In the genomic region with DNA sequence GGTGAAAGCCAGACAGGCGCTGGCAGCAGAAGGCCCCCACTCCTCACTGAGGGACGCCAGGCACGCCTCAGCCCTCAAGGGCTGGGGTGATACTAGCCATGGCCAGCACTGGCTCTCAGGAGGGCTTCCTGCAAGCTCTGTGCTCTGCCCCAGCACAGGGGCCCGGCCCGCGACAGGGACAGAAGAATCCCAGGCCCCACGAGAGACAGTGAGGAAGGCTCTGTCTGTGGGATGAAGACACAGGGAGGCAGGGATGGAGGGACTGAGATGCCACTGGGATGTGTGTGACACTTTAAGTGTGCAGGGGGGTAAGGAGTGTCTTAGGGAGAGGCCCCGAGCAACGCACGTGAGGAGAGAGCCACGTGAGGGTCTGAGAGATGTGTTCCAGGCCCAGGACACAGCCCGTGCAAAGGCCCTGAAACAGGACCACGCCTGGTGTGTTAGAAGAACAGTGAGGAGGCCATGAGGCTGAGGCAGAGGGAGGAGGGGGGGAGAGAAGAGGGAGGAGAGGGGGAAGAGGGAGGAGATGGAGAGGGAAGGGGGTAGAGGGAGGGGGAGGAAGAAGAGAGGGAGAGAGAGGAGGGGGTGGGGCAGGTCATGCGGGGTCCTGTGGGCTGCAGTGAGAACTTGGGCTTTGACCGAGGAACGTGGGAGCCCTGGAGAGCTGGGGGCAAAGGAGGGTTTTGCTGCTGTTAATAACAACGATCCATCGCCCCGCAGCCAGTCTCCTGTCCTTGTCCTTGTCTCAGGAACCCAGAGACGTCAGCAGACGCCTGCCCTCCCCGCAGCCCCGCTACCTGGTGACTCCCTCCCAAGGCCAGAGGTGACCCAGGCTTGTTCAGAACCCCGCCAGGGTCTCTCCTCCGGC, we compare ENCODE assay signal across 13 cellular contexts. TPM values are rescaled to one million over a fixed set of nuclear protein-coding genes. Genes with fewer than 3 reads are reported as not detected.
DNase-seq lines count a peak whose midpoint lies in the region; ATAC-seq, FAIRE-seq and TF ChIP-seq lines count a peak whose summit lies in the region.
"Had no signal": no experiment of that assay in that cellular context is flagged by ENCODE, and none has a peak within 500 bp of the region (broad histone marks: within the 10 kb centered on the region; RNA-seq: fewer than 3 reads in every experiment).

No MANE protein-coding gene starts in this region.

- H3K4me3 Mint-ChIP-seq in Caco-2 (ENCODE audit: unreplicated experiment): no peak overlapping the region

- DNase-seq in Caco-2: no peak
- no peak for DNase-seq in K562 (ENCODE audit: extremely low read depth in 1 of 4, low spot score in 3 of 4)
- no peak for DNase-seq in foreskin melanocyte
- DNase-seq in RPMI8226: no peak
- DNase-seq in GM20000 (ENCODE audit: low spot score): no peak
- DNase-seq: GOT3, hypothalamus, NCI-H2081, Peyer's patch, retina had no signal

- H3K9me1 ChIP-seq in K562 (ENCODE audit: control insufficient read depth, insufficient read depth, low read length): peaks cover 13% of the 10 kb centered on the region

- CTCF ChIA-PET in Caco-2 (lab: Charles Lee): interaction anchor here (0.6 kb wide), 1 partner anchor 9 kb away, joined by 3 read pairs; no protein-coding TSS in a partner anchor
- CTCF ChIA-PET in K562 (lab: Yijun Ruan, JAX; ENCODE audit: low intra/inter-chr PET ratio): no interaction called here

- H3K9ac ChIP-seq in HUES48 (ENCODE audit: low read depth, low read length): no peak overlapping the region
- no peak overlapping the region; a peak in 1 of 4 replicates for H3K9ac ChIP-seq in K562 (ENCODE audit: insufficient read depth in 1 of 2, low read depth in 2 of 2, low read length in 2 of 2)
- H3K9ac ChIP-seq: BLaER1 had no signal

- no peaks in the 10 kb centered on the region for H3K9me3 ChIP-seq in Caco-2
- H3K9me3 ChIP-seq in HUES48 (ENCODE audit: control insufficient read depth, insufficient read depth, low read length): no peaks in the 10 kb centered on the region
- no peaks in the 10 kb centered on the region for H3K9me3 ChIP-seq in K562 (replicated peaks; ENCODE audit: control insufficient read depth, insufficient read depth, low read depth, low read length)
- H3K9me3 ChIP-seq: BLaER1, Peyer's patch had no signal

- WGBS in K562 (ENCODE audit: insufficient coverage, low coverage, missing lambda C conversion rate): 81% methylated on average over 22 of the region's 25 CpGs

- no peak for TF ChIP-seq RAD21 in K562 (CRISPR knock-in tag; conservative IDR thresholded peaks at IDR 0.05 in 1 of 2, IDR thresholded peaks at IDR 0.05 in 1 of 2)

- H3K4me1 Mint-ChIP-seq in Caco-2 (ENCODE audit: low read depth, unreplicated experiment): no peaks in the 10 kb centered on the region

- H3K36me3 ChIP-seq in Caco-2 (ENCODE audit: control insufficient read depth, insufficient read depth, low read length): peaks cover 6% of the 10 kb centered on the region
- H3K36me3 ChIP-seq in HUES48 (ENCODE audit: control insufficient read depth, insufficient read depth, low read length): peaks cover 86% of the 10 kb centered on the region
- peaks cover 90% of the 10 kb centered on the region for H3K36me3 ChIP-seq in K562 (ENCODE audit: control insufficient read depth, insufficient read depth, low read length)

- POLR2A ChIA-PET in Caco-2 (lab: Charles Lee) (interaction anchor here (0.6 kb wide), 1 partner anchor 23 kb away, joined by 8 read pairs; a partner anchor contains a TSS), K562 (lab: Yijun Ruan, JAX) (interaction anchor here (0.6 to 2.7 kb wide), 6 partner anchors 7 to 21 kb away, joined by 3 to 34 read pairs (median 4); a partner anchor contains a TSS)

- no peak for TF ChIP-seq EP300 in K562 (IDR thresholded peaks at IDR 0.05; ENCODE audit: low read length)

- no peaks in the 10 kb centered on the region for H3K27me3 ChIP-seq in Caco-2 (replicated peaks; ENCODE audit: control insufficient read depth, insufficient read depth, low read length)
- H3K27me3 ChIP-seq in HUES48 (ENCODE audit: control insufficient read depth, insufficient read depth, low read length): no peaks in the 10 kb centered on the region
- H3K27me3 ChIP-seq in K562 (ENCODE audit: control insufficient read depth in 2 of 2, insufficient read depth in 2 of 2, low read length in 2 of 2): no peaks in the 10 kb centered on the region
- H3K27me3 ChIP-seq: BLaER1, Peyer's patch had no signal

- H3K4me2 ChIP-seq in K562 (ENCODE audit: insufficient read depth, low read length): no peak overlapping the region

- FAIRE-seq in K562 (lab: Jason Lieb, UNC): no peak

- TF ChIP-seq CTCF in Caco-2 (IDR thresholded peaks at IDR 0.05; ENCODE audit: insufficient read depth in 1 of 2, low read depth in 1 of 2, low read length in 1 of 2, severe bottlenecking in 1 of 2, unreplicated experiment in 1 of 2) (no peak), K562 (IDR thresholded peaks at IDR 0.05 in 2 of 3, conservative IDR thresholded peaks at IDR 0.05 in 1 of 3; ENCODE audit: insufficient read depth in 2 of 3, low read depth in 1 of 3, low read length in 3 of 3) (no peak), GM20000 (IDR thresholded peaks at IDR 0.05; ENCODE audit: extremely low read depth, missing control alignments) (no peak)

- no peak overlapping the region for H3K4me3 ChIP-seq in Caco-2 (ENCODE audit: low read depth, low read length)
- no peak overlapping the region for H3K4me3 ChIP-seq in HUES48 (ENCODE audit: low read depth, low read length)
- no peak overlapping the region for H3K4me3 ChIP-seq in K562
- H3K4me3 ChIP-seq: BLaER1, Peyer's patch had no signal

- H3K27me3 Mint-ChIP-seq in Caco-2 (ENCODE audit: insufficient read depth, unreplicated experiment): no peaks in the 10 kb centered on the region

- peak overlapping the region; percentile 24 for H3K27ac Mint-ChIP-seq in Caco-2 (ENCODE audit: unreplicated experiment)

- H3K4me1 ChIP-seq in Caco-2: no peaks in the 10 kb centered on the region
- no peaks in the 10 kb centered on the region for H3K4me1 ChIP-seq in HUES48 (ENCODE audit: control insufficient read depth, insufficient read depth, low read length)
- H3K4me1 ChIP-seq in K562 (replicated peaks in 1 of 2; ENCODE audit: control insufficient read depth in 2 of 2, insufficient read depth in 2 of 2, low read length in 2 of 2): peaks cover 7 to 66% of the 10 kb centered on the region in 2 experiments

- H3K27ac ChIP-seq in HUES48 (ENCODE audit: low read depth, low read length) (peak overlapping the region; percentile 61), K562 (ENCODE audit: extremely low read depth, low read depth, low read length) (no peak overlapping the region)
- H3K27ac ChIP-seq: BLaER1, Peyer's patch had no signal

- H4K20me1 ChIP-seq in K562 (replicated peaks; ENCODE audit: control insufficient read depth, insufficient read depth, low read length): peaks cover 49% of the 10 kb centered on the region

- in situ Hi-C loops in K562 (cut with MboI): no loop called here

- peaks cover 98% of the 10 kb centered on the region for H3K36me3 Mint-ChIP-seq in Caco-2 (ENCODE audit: insufficient read depth, unreplicated experiment)

- H3K9me3 Mint-ChIP-seq in Caco-2 (ENCODE audit: unreplicated experiment): no peaks in the 10 kb centered on the region

- peaks cover 51% of the 10 kb centered on the region for H3K79me2 ChIP-seq in K562 (ENCODE audit: control insufficient read depth, insufficient read depth, low read length)

- H2AFZ ChIP-seq in K562 (ENCODE audit: low read depth, low read length): no peak overlapping the region

- BruUV-seq in Caco-2 (replicated peaks; lab: Mats Ljungman, UMichigan): no TSS peak
- BruUV-seq in K562 (replicated peaks; lab: Mats Ljungman, UMichigan): no TSS peak

- peak; percentile 52 for TF ChIP-seq POLR2A in K562 (conservative IDR thresholded peaks at IDR 0.05)

- no peak for ATAC-seq in K562

- intact Hi-C loops in Caco-2 (cut with micrococcal nuclease; ENCODE audit: unreplicated experiment): no loop called here
- intact Hi-C loops in K562 (cut with micrococcal nuclease): no loop called here

RNA-seq across cellular contexts. Expression of a gene that starts 7.2 kb away (rescaled TPM):
- 951 and 1,003 TPM in 2 replicates for total RNA-seq in Caco-2 (2022)
- 84.7 and 180 TPM in 2 replicates for total RNA-seq in K562 (2011; cell fraction: chromatin; rRNA removed; ENCODE audit: low replicate concordance)
- total RNA-seq in K562 (2011; cell fraction: nucleolus; rRNA removed): 420 and 494 TPM in 2 replicates
- total RNA-seq in K562 (2011; cell fraction: nucleoplasm; rRNA removed): 317 and 516 TPM in 2 replicates
- 2,132 and 2,298 TPM in 2 replicates for total RNA-seq in K562 (2014; rRNA removed)
- total RNA-seq in K562 (2014; rRNA removed; fragmentation: Illumina TruSeq; extraction: Trizol): 392 and 590 TPM in 2 replicates
- 1,406 and 1,507 TPM in 2 replicates for total RNA-seq in K562 (2015; rRNA removed; fragmentation: Illumina TruSeq; extraction: Trizol)
- total RNA-seq in K562 (2021): 1,327 and 1,377 TPM in 2 replicates
- 695 and 1,029 TPM in 2 replicates for polyA plus RNA-seq in K562 (2011; rRNA removed)
- polyA plus RNA-seq in K562 (2011; cell fraction: cytosol; rRNA removed): 629 and 993 TPM in 2 replicates
- 639 and 683 TPM in 2 replicates for polyA plus RNA-seq in K562 (2011; cell fraction: nucleus; rRNA removed)
- 2,027 and 2,339 TPM in 2 replicates for polyA plus RNA-seq in K562 (2012)
- polyA plus RNA-seq in K562 (2014; fragmentation: Illumina TruSeq; extraction: Trizol): 350 and 728 TPM in 2 replicates
- 1,000 to 10,000 TPM; 3,132 to 3,412 TPM for polyA plus RNA-seq in K562 (2014; fragmentation: Nextera tagmentation; extraction: Ambion mirVana)
- 1,530 and 1,653 TPM in 2 replicates for polyA plus RNA-seq in K562 (2014; rRNA removed)
- polyA minus RNA-seq in K562 (2011; rRNA and poly(A)+ RNA removed): 132 and 161 TPM in 2 replicates
- polyA minus RNA-seq in K562 (2011; cell fraction: cytosol; rRNA and poly(A)+ RNA removed): 779 and 953 TPM in 2 replicates
- polyA minus RNA-seq in K562 (2011; cell fraction: nucleus; rRNA and poly(A)+ RNA removed): 134 and 203 TPM in 2 replicates

RNA-seq across cellular contexts. Expression of a gene that starts 16.4 kb away (rescaled TPM):
- total RNA-seq in Caco-2 (2022) (2.4 and 3.1 TPM in 2 replicates), K562 (2014; rRNA removed) (4.9 and 7.7 TPM in 2 replicates), K562 (2014; rRNA removed; fragmentation: Illumina TruSeq; extraction: Trizol) (1.2 and 1.4 TPM in 2 replicates), K562 (2015; rRNA removed; fragmentation: Illumina TruSeq; extraction: Trizol) (2.0 and 2.3 TPM in 2 replicates), K562 (2021) (3.6 and 4.3 TPM in 2 replicates)
- 1.9 and 5.4 TPM in 2 replicates for total RNA-seq in K562 (2011; cell fraction: chromatin; rRNA removed; ENCODE audit: low replicate concordance)
- 5.4 and 5.5 TPM in 2 replicates for total RNA-seq in K562 (2011; cell fraction: nucleolus; rRNA removed)
- total RNA-seq in K562 (2011; cell fraction: nucleoplasm; rRNA removed): 4.8 TPM in 2 replicates
- polyA plus RNA-seq in K562 (2011; rRNA removed) (2.3 and 3.1 TPM in 2 replicates), K562 (2014; fragmentation: Illumina TruSeq; extraction: Trizol) (1.7 and 2.2 TPM in 2 replicates), K562 (2014; fragmentation: Nextera tagmentation; extraction: Ambion mirVana) (under 1 TPM; 0.31 to 0.36 TPM), K562 (2014; rRNA removed) (4.7 and 6.3 TPM in 2 replicates)
- 4.4 and 11.4 TPM in 2 replicates for polyA plus RNA-seq in K562 (2011; cell fraction: cytosol; rRNA removed)
- polyA plus RNA-seq in K562 (2011; cell fraction: nucleus; rRNA removed): 7.8 and 11.4 TPM in 2 replicates
- 3.4 and 7.3 TPM in 2 replicates for polyA plus RNA-seq in K562 (2012)
- polyA minus RNA-seq in K562 (2011; rRNA and poly(A)+ RNA removed): 0.39 and 0.63 TPM in 2 replicates
- 2.2 and 2.4 TPM in 2 replicates for polyA minus RNA-seq in K562 (2011; cell fraction: cytosol; rRNA and poly(A)+ RNA removed)
- polyA minus RNA-seq in K562 (2011; cell fraction: nucleus; rRNA and poly(A)+ RNA removed): 0.56 and 0.94 TPM in 2 replicates

RNA-seq across cellular contexts. Expression of a gene that starts 16.9 kb away (rescaled TPM):
- total RNA-seq in Caco-2 (2022) (43.1 and 44.0 TPM in 2 replicates), K562 (2014; rRNA removed) (220 and 383 TPM in 2 replicates), K562 (2014; rRNA removed; fragmentation: Illumina TruSeq; extraction: Trizol) (19.1 and 24.6 TPM in 2 replicates), K562 (2015; rRNA removed; fragmentation: Illumina TruSeq; extraction: Trizol) (94.0 and 105 TPM in 2 replicates), K562 (2021) (95.4 and 113 TPM in 2 replicates)
- 10.1 and 39.6 TPM in 2 replicates for total RNA-seq in K562 (2011; cell fraction: chromatin; rRNA removed; ENCODE audit: low replicate concordance)
- 71.5 and 77.0 TPM in 2 replicates for total RNA-seq in K562 (2011; cell fraction: nucleolus; rRNA removed)
- 30.0 and 32.6 TPM in 2 replicates for total RNA-seq in K562 (2011; cell fraction: nucleoplasm; rRNA removed)
- polyA plus RNA-seq in K562 (2011; rRNA removed) (32.1 and 42.6 TPM in 2 replicates), K562 (2014; fragmentation: Illumina TruSeq; extraction: Trizol) (41.2 and 69.4 TPM in 2 replicates), K562 (2014; fragmentation: Nextera tagmentation; extraction: Ambion mirVana) (10 to 100 TPM; 15.5 to 49.4 TPM), K562 (2014; rRNA removed) (124 and 202 TPM in 2 replicates)
- polyA plus RNA-seq in K562 (2011; cell fraction: cytosol; rRNA removed): 60.9 and 173 TPM in 2 replicates
- 33.8 and 49.4 TPM in 2 replicates for polyA plus RNA-seq in K562 (2011; cell fraction: nucleus; rRNA removed)
- polyA plus RNA-seq in K562 (2012): 68.5 and 125 TPM in 2 replicates
- 3.6 and 6.3 TPM in 2 replicates for polyA minus RNA-seq in K562 (2011; rRNA and poly(A)+ RNA removed)
- polyA minus RNA-seq in K562 (2011; cell fraction: cytosol; rRNA and poly(A)+ RNA removed): 17.7 and 22.1 TPM in 2 replicates
- 17.0 and 19.5 TPM in 2 replicates for polyA minus RNA-seq in K562 (2011; cell fraction: nucleus; rRNA and poly(A)+ RNA removed)

RNA-seq across cellular contexts. Expression of a gene that starts 22.7 kb away (rescaled TPM):
- total RNA-seq in Caco-2 (2022) (174 and 208 TPM in 2 replicates), K562 (2014; rRNA removed) (202 and 214 TPM in 2 replicates), K562 (2014; rRNA removed; fragmentation: Illumina TruSeq; extraction: Trizol) (26.9 and 37.3 TPM in 2 replicates), K562 (2015; rRNA removed; fragmentation: Illumina TruSeq; extraction: Trizol) (89.1 and 89.8 TPM in 2 replicates), K562 (2021) (207 and 238 TPM in 2 replicates)
- 180 and 424 TPM in 2 replicates for total RNA-seq in K562 (2011; cell fraction: chromatin; rRNA removed; ENCODE audit: low replicate concordance)
- total RNA-seq in K562 (2011; cell fraction: nucleolus; rRNA removed): 314 and 331 TPM in 2 replicates
- total RNA-seq in K562 (2011; cell fraction: nucleoplasm; rRNA removed): 165 and 217 TPM in 2 replicates
- polyA plus RNA-seq in K562 (2011; rRNA removed) (84.5 and 110 TPM in 2 replicates), K562 (2014; fragmentation: Illumina TruSeq; extraction: Trizol) (76.5 and 160 TPM in 2 replicates), K562 (2014; fragmentation: Nextera tagmentation; extraction: Ambion mirVana) (1 to 10 TPM; 1.1 to 3.7 TPM), K562 (2014; rRNA removed) (138 and 161 TPM in 2 replicates)
- polyA plus RNA-seq in K562 (2011; cell fraction: cytosol; rRNA removed): 121 and 226 TPM in 2 replicates
- 273 and 320 TPM in 2 replicates for polyA plus RNA-seq in K562 (2011; cell fraction: nucleus; rRNA removed)
- polyA plus RNA-seq in K562 (2012): 122 and 281 TPM in 2 replicates
- polyA minus RNA-seq in K562 (2011; rRNA and poly(A)+ RNA removed): 39.2 and 57.2 TPM in 2 replicates
- 97.1 and 131 TPM in 2 replicates for polyA minus RNA-seq in K562 (2011; cell fraction: cytosol; rRNA and poly(A)+ RNA removed)
- polyA minus RNA-seq in K562 (2011; cell fraction: nucleus; rRNA and poly(A)+ RNA removed): 67.5 and 106 TPM in 2 replicates

RNA-seq across cellular contexts. Expression of a gene that starts 23.2 kb away (rescaled TPM):
- total RNA-seq in Caco-2 (2022): not detected in 2 replicates
- not detected in 2 replicates for total RNA-seq in K562 (2011; cell fraction: chromatin; rRNA removed; ENCODE audit: low replicate concordance)
- not detected in 2 replicates for total RNA-seq in K562 (2011; cell fraction: nucleolus; rRNA removed)
- total RNA-seq in K562 (2011; cell fraction: nucleoplasm; rRNA removed): not detected in 2 replicates
- not detected in 2 replicates for total RNA-seq in K562 (2014; rRNA removed)
- not detected in 2 replicates for total RNA-seq in K562 (2014; rRNA removed; fragmentation: Illumina TruSeq; extraction: Trizol)
- total RNA-seq in K562 (2015; rRNA removed; fragmentation: Illumina TruSeq; extraction: Trizol): not detected in 2 replicates
- total RNA-seq in K562 (2021): not detected in 2 replicates
- not detected in 2 replicates for polyA plus RNA-seq in K562 (2011; rRNA removed)
- not detected in 2 replicates for polyA plus RNA-seq in K562 (2011; cell fraction: cytosol; rRNA removed)
- not detected in 2 replicates for polyA plus RNA-seq in K562 (2011; cell fraction: nucleus; rRNA removed)
- 0.04 TPM in 1 of 2 replicates, not detected in the other for polyA plus RNA-seq in K562 (2012)
- polyA plus RNA-seq in K562 (2014; fragmentation: Illumina TruSeq; extraction: Trizol): not detected in 2 replicates
- polyA plus RNA-seq in K562 (2014; fragmentation: Nextera tagmentation; extraction: Ambion mirVana): not detected
- polyA plus RNA-seq in K562 (2014; rRNA removed): not detected in 2 replicates
- polyA minus RNA-seq in K562 (2011; rRNA and poly(A)+ RNA removed): not detected in 2 replicates
- polyA minus RNA-seq in K562 (2011; cell fraction: cytosol; rRNA and poly(A)+ RNA removed): not detected in 2 replicates
- not detected in 2 replicates for polyA minus RNA-seq in K562 (2011; cell fraction: nucleus; rRNA and poly(A)+ RNA removed)
- total RNA-seq: mesenteric fat pad, Peyer's patch had no signal
